ENCODE assay signal across 8 cellular contexts in the genomic region with DNA sequence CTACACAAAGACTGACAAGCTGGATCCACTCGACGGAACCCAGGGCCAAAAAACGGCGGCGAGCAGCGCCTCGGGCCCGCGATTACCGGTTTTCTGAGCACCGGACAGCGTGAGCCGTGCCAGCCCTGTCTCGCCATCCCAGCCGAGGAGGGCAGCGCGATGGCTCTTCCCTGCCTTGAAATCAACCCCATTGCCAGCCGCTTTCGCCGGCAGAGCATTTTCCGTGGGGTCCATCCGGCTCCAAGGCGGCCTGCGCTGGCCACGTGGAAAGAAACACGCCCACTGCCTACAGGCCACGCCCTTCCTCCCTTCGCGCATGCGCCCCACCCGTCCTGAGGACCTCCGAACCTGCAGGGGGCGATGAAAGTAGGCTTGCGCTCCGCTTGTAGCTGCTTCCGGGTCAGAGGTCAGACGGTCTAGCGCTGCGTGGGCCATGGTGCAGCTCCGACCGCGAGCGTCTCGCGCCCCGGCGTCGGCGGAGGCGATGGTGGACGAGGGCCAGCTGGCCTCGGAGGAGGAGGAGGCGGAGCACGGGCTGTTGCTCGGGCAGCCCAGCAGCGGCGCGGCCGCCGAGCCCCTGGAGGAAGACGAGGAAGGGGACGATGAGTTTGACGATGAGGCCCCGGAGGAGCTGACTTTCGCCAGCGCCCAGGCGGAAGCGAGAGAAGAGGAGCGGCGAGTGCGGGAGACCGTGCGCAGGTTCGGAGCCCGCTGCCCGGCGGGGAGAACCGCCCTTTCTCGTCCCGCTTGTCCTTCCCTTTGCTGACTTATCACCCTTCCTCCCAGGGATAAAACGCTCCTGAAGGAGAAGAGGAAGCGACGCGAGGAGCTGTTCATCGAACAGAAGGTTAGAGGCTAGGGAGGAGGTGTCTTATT. TPM values are rescaled to one million over a fixed set of nuclear protein-coding genes. Genes with fewer than 3 reads are reported as not detected.
DNase-seq lines count a peak whose midpoint lies in the region; ATAC-seq, FAIRE-seq and TF ChIP-seq lines count a peak whose summit lies in the region.

A gene (plus strand): TSS at position 410 of the 876 bp plus-strand sequence. CDS start 24 bp downstream, at position 434.

- H3K27ac ChIP-seq in BLaER1 treated with 17β-estradiol and CSF1 and Interleukin-3, amounts not matched to agents 10 nM and 100 nM = peak within 1 kb of the TSS; percentile 82 to 99 (median 95)
- H3K27ac ChIP-seq in colonic mucosa = peak within 1 kb of the TSS; percentile 87

- H3K4me1 ChIP-seq in BLaER1 treated with 17β-estradiol and CSF1 and Interleukin-3, amounts not matched to agents 10 nM and 100 nM = peaks cover 40 to 58% (median 46%) of the 10 kb centered on the region in 10 experiments
- H3K4me1 ChIP-seq in colonic mucosa = peaks cover 7% of the 10 kb centered on the region

- peak within 1 kb of the TSS; percentile 89 to 99 (median 95) for H3K9ac ChIP-seq in BLaER1 treated with 17β-estradiol and CSF1 and Interleukin-3, amounts not matched to agents 10 nM and 100 nM
- H3K9ac ChIP-seq in colonic mucosa (ENCODE audit: low read depth in 2 of 2, low read length in 2 of 2) = peak within 1 kb of the TSS; percentile 95 to 97

- DNase-seq in GM19239 (ENCODE audit: insufficient read length, low spot score) (peak; percentile 85), NCI-H524 treated with DMSO at 0.1 percent for 48 hours (lab: John Stamatoyannopoulos, UW) (peak; percentile 67), colonic mucosa (peak; percentile 98), left colon (peak; percentile 97)
- DNase-seq in activated CD4-positive, alpha-beta T cell treated with anti-CD3 and anti-CD28 coated beads for 48 hours = peak; percentile 99
- peak; percentile 98 for DNase-seq in stimulated activated CD4-positive, alpha-beta T cell treated with anti-CD3 and anti-CD28 coated beads, Interleukin-1b, Interleukin-23, amount 100 ng/mL, for 48 hours

- peak; percentile 85 for ATAC-seq in HG03457 (IDR thresholded peaks at IDR 0.05; ENCODE audit: unreplicated experiment)
- peak; percentile 93 for ATAC-seq in left colon

- TF ChIP-seq CTCF in colonic mucosa (IDR thresholded peaks at IDR 0.05) = peak; percentile 80

- FAIRE-seq in GM19239 (lab: Jason Lieb, UNC) = peak; percentile 99

- H3K36me3 ChIP-seq in BLaER1 treated with 17β-estradiol and CSF1 and Interleukin-3, amounts not matched to agents 10 nM and 100 nM = peaks cover 34 to 43% (median 39%) of the 10 kb centered on the region in 11 experiments
- H3K36me3 ChIP-seq in colonic mucosa = peaks cover 7% of the 10 kb centered on the region

- intact Hi-C loops in colonic mucosa (cut with DNase I) = no loop called here
- intact Hi-C loops in left colon (cut with DNase I, micrococcal nuclease) = loop anchor here (10.0 kb wide), 2 partner anchors 90 to 150 kb away; no protein-coding TSS in a partner anchor

- peaks cover 31 to 49% (median 42%) of the 10 kb centered on the region in 11 experiments; a peak in 20 of 22 replicates for H4K20me1 ChIP-seq in BLaER1 treated with 17β-estradiol and CSF1 and Interleukin-3, amounts not matched to agents 10 nM and 100 nM

- H3K27me3 ChIP-seq in BLaER1 treated with 17β-estradiol and CSF1 and Interleukin-3, amounts not matched to agents 10 nM and 100 nM = no peaks in the 10 kb centered on the region
- H3K27me3 ChIP-seq in colonic mucosa = no peaks in the 10 kb centered on the region

- H3K4me2 ChIP-seq in BLaER1 treated with 17β-estradiol and CSF1 and Interleukin-3, amounts not matched to agents 10 nM and 100 nM = peak within 1 kb of the TSS; percentile 85 to 97 (median 91)

- no peaks in the 10 kb centered on the region for H3K9me3 ChIP-seq in BLaER1 treated with 17β-estradiol and CSF1 and Interleukin-3, amounts not matched to agents 10 nM and 100 nM (replicated peaks in 1 of 11)
- H3K9me3 ChIP-seq in colonic mucosa = no peaks in the 10 kb centered on the region

- peak within 1 kb of the TSS; percentile 70 to 96 (median 88) for H3K4me3 ChIP-seq in BLaER1 treated with 17β-estradiol and CSF1 and Interleukin-3, amounts not matched to agents 10 nM and 100 nM
- H3K4me3 ChIP-seq in colonic mucosa = peak within 1 kb of the TSS; percentile 78

RNA-seq across cellular contexts. Expression of the gene that starts here (rescaled TPM):
- total RNA-seq in colonic mucosa (10 to 100 TPM; 54.1 to 82.1 TPM), left colon (10 to 100 TPM; 49.5 to 55.6 TPM)

Comparison
In these comparisons a context has a peak if more than half of its experiments do, and no peak if none do; other contexts are left out.
1. Peak in every context shown above with its lines: DNase-seq, ATAC-seq, H3K4me3 ChIP-seq and H3K27ac ChIP-seq.